Comparison of ENCODE assay signal across 18 cellular contexts in the genomic region with DNA sequence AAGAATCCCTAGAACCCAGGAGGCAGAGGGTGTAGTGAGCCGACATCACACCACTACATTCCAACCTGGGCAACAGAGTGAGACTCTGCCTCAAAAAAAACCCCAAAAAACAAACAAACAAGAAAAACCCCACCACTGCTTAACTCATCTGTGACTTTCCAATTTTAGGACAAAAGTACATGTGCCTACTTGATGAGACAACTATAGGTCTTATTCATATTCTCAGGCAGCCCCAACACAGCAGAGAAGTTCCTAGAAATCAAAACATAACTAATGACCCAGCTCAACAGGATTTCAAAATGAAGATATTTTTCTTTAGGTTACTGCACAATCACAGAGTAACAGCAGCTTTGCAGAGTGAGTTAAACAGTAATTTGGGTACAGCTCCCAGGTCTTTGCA.
"Had no signal": no experiment of that assay in that cellular context is flagged by ENCODE, and none has a peak within 500 bp of the region (broad histone marks: within the 10 kb centered on the region; RNA-seq: fewer than 3 reads in every experiment).

No MANE protein-coding gene starts in this region.

- H3K27me3 Mint-ChIP-seq: central memory CD8-positive, alpha-beta T cell; dendritic cell treated with granulocyte-macrophage colony-stimulating factor and Interleukin-4, amounts not matched to agents 40 ng/mL and 50 ng/mL, for 4 days; T-helper 17 cell had no signal

- H3K4me1 Mint-ChIP-seq: central memory CD8-positive, alpha-beta T cell; nephron had no signal

- DNase-seq: activated CD4-positive, alpha-beta T cell treated with anti-CD3 and anti-CD28 coated beads, Interleukin-2, amount 50 U/mL, for 1 hour; activated CD4-positive, CD25-positive, alpha-beta regulatory T cell treated with anti-CD3 and anti-CD28 coated beads, Interleukin-2, amount 50 U/mL, for 72 hours; activated naive CD4-positive, alpha-beta T cell; endodermal cell; foreskin keratinocyte; heart left ventricle; kidney glomerular epithelial cell; mesenchymal stem cell; right lobe of liver; stimulated activated CD4-positive, alpha-beta T cell treated with anti-CD3 and anti-CD28 coated beads, Interleukin-2, amount 100 ng/mL, for 48 hours; stomach; T-helper 17 cell; uterus had no signal

- H3K9me3 Mint-ChIP-seq: activated naive CD4-positive, alpha-beta T cell treated with anti-CD3 and anti-CD28 coated beads, Interleukin-2, amount 50 U/mL, for 72 hours; central memory CD8-positive, alpha-beta T cell; dendritic cell treated with granulocyte-macrophage colony-stimulating factor and Interleukin-4, amounts not matched to agents 40 ng/mL and 50 ng/mL, for 4 days; endodermal cell; nephron had no signal

- H3K27ac Mint-ChIP-seq: dendritic cell treated with granulocyte-macrophage colony-stimulating factor and Interleukin-4, amounts not matched to agents 40 ng/mL and 50 ng/mL, for 4 days; endodermal cell; nephron; T-helper 17 cell had no signal

- ATAC-seq: foreskin keratinocyte, heart left ventricle, left lobe of liver, right lobe of liver, T-helper 17 cell had no signal

- H3K4me3 Mint-ChIP-seq: central memory CD8-positive, alpha-beta T cell; dendritic cell treated with granulocyte-macrophage colony-stimulating factor and Interleukin-4, amounts not matched to agents 40 ng/mL and 50 ng/mL, for 4 days; endodermal cell; nephron; T-helper 17 cell had no signal
